20 cellular contexts compared by ENCODE assay signal in the genomic region with DNA sequence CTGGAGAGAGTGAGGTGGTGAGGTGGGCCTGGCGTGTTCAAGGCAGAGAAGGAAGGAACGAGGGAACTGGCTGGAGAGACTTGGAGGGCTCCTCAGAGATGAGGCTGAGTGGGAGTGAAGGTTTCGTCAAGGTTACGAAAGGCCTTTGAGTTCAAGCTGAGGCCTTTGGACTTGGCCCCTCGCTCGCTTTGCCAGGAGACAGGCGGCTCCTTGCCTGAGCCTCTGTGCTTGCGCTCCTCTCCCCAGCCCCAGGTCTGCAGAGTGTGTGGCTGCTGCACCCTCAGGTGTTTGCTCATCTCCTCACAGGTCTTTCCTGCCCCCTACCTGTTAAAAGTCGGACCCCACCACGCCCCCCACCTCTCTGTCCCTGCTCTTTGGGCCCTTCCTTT.
DNase-seq lines count a peak whose midpoint lies in the region; ATAC-seq and TF ChIP-seq lines count a peak whose summit lies in the region.
"Had no signal": no experiment of that assay in that cellular context is flagged by ENCODE, and none has a peak within 500 bp of the region (broad histone marks: within the 10 kb centered on the region; RNA-seq: fewer than 3 reads in every experiment).

No MANE protein-coding gene starts in this region.

- POLR2A ChIA-PET in SK-N-SH (lab: Yijun Ruan, JAX): no interaction called here

- TF ChIP-seq CTCF in lung (IDR thresholded peaks at IDR 0.05; ENCODE audit: control extremely low read depth, extremely low read depth) (no peak), smooth muscle cell (IDR thresholded peaks at IDR 0.05; ENCODE audit: borderline replicate concordance, insufficient read depth, poor library complexity, severe bottlenecking) (no peak), SK-N-SH (IDR thresholded peaks at IDR 0.05) (no peak)

- no peaks in the 10 kb centered on the region for H3K4me1 Mint-ChIP-seq in activated T-cell treated with anti-CD3 and anti-CD28 coated beads, Interleukin-2, amount 50 U/mL, for 24 hours (ENCODE audit: low read depth)

- WGBS in lung, 2 donors: 79 to 90% methylated on average over 10 of the region's 10 CpGs
- 91% methylated on average over 10 of the region's 10 CpGs for WGBS in smooth muscle cell (ENCODE audit: low lambda C conversion rate)
- 90% methylated on average over 9 of the region's 10 CpGs for WGBS in SK-N-SH (ENCODE audit: low lambda C conversion rate)

- H3K4me3 Mint-ChIP-seq in activated T-cell treated with anti-CD3 and anti-CD28 coated beads, Interleukin-2, amount 50 U/mL, for 24 hours: no peak overlapping the region
- H3K4me3 Mint-ChIP-seq: T-cell had no signal

- ATAC-seq in lung (ENCODE audit: insufficient read depth, low FRiP score) (peak; percentile 34), GM18498 (IDR thresholded peaks at IDR 0.05; ENCODE audit: unreplicated experiment) (no peak)
- ATAC-seq: T-cell had no signal

- H3K27me3 Mint-ChIP-seq in activated T-cell treated with anti-CD3 and anti-CD28 coated beads, Interleukin-2, amount 50 U/mL, for 24 hours: no peaks in the 10 kb centered on the region
- H3K27me3 Mint-ChIP-seq: T-cell had no signal

- H3K9ac ChIP-seq in smooth muscle cell (ENCODE audit: low read depth): no peak overlapping the region
- no peak overlapping the region for H3K9ac ChIP-seq in SK-N-SH

- no peak overlapping the region for H2AFZ ChIP-seq in smooth muscle cell (ENCODE audit: low read depth)
- no peak overlapping the region for H2AFZ ChIP-seq in SK-N-SH (ENCODE audit: low read depth)

- CTCF ChIA-PET in SK-N-SH (lab: Yijun Ruan, JAX): no interaction called here

- no peaks in the 10 kb centered on the region for H3K27me3 ChIP-seq in lung (ENCODE audit: control insufficient read depth, insufficient read depth)
- no peaks in the 10 kb centered on the region for H3K27me3 ChIP-seq in smooth muscle cell (ENCODE audit: low read depth)
- H3K27me3 ChIP-seq in SK-N-SH (ENCODE audit: insufficient read depth): no peaks in the 10 kb centered on the region
- H3K27me3 ChIP-seq: heart right ventricle had no signal

- H3K4me1 ChIP-seq in lung (ENCODE audit: control insufficient read depth in 2 of 2, insufficient read depth in 2 of 2, low read length in 2 of 2) (peaks cover 0 to 3% of the 10 kb centered on the region in 2 donors), smooth muscle cell (ENCODE audit: low read depth) (peaks cover 26% of the 10 kb centered on the region), SK-N-SH (ENCODE audit: control insufficient read depth in 1 of 2, insufficient read depth in 2 of 2, low read depth in 1 of 2, low read length in 1 of 2) (peaks cover 0 to 6% of the 10 kb centered on the region in 2 experiments; a peak in 1 of 4 replicates)

- peaks cover 46% of the 10 kb centered on the region for H3K36me3 Mint-ChIP-seq in activated T-cell treated with anti-CD3 and anti-CD28 coated beads, Interleukin-2, amount 50 U/mL, for 24 hours (ENCODE audit: low read depth)

- H3F3A ChIP-seq in smooth muscle cell (ENCODE audit: low read depth) (peaks cover 13% of the 10 kb centered on the region), SK-N-SH (replicated peaks; ENCODE audit: insufficient read depth) (no peaks in the 10 kb centered on the region)

- H3K4me2 ChIP-seq in smooth muscle cell (peak overlapping the region; percentile 45), SK-N-SH (no peak overlapping the region)

- H3K27ac Mint-ChIP-seq in activated T-cell treated with anti-CD3 and anti-CD28 coated beads, Interleukin-2, amount 50 U/mL, for 24 hours: peak overlapping the region; percentile 72
- H3K27ac Mint-ChIP-seq: T-cell had no signal

- H3K9me3 ChIP-seq in lung (ENCODE audit: control insufficient read depth in 2 of 2, insufficient read depth in 1 of 2, low read length in 1 of 2) (no peaks in the 10 kb centered on the region), smooth muscle cell (replicated peaks; ENCODE audit: low read depth) (no peaks in the 10 kb centered on the region), SK-N-SH (no peaks in the 10 kb centered on the region)
- H3K9me3 ChIP-seq: heart right ventricle had no signal

- H3K4me3 ChIP-seq in lung: no peak overlapping the region
- H3K4me3 ChIP-seq in smooth muscle cell: no peak overlapping the region
- H3K4me3 ChIP-seq in SK-N-SH (ENCODE audit: low read depth in 2 of 2, low read length in 1 of 2): no peak overlapping the region
- H3K4me3 ChIP-seq: heart right ventricle had no signal

- TF ChIP-seq RAD21 in SK-N-SH (IDR thresholded peaks at IDR 0.05; ENCODE audit: low read length): no peak

- H3K9me2 ChIP-seq in SK-N-SH: no peaks in the 10 kb centered on the region

- H4K20me1 ChIP-seq in smooth muscle cell (ENCODE audit: low read depth) (peaks cover 72% of the 10 kb centered on the region), SK-N-SH (ENCODE audit: insufficient read depth) (peaks cover 15% of the 10 kb centered on the region)

- TF ChIP-seq EP300 in SK-N-SH (IDR thresholded peaks at IDR 0.05; ENCODE audit: borderline replicate concordance in 1 of 2, low read depth in 1 of 2, low read length in 1 of 2): no peak

- H3K79me2 ChIP-seq in smooth muscle cell (ENCODE audit: low read depth): peaks cover 42% of the 10 kb centered on the region
- peaks cover 46% of the 10 kb centered on the region; the same call in 1 of the 2 replicates for H3K79me2 ChIP-seq in SK-N-SH (ENCODE audit: insufficient read depth)

- H3K36me3 ChIP-seq in lung (ENCODE audit: control insufficient read depth in 2 of 2, insufficient read depth in 2 of 2, low read length in 2 of 2) (peaks cover 0 to 5% of the 10 kb centered on the region in 2 donors), smooth muscle cell (ENCODE audit: low read depth) (no peaks in the 10 kb centered on the region), SK-N-SH (replicated peaks in 1 of 2; ENCODE audit: control insufficient read depth in 1 of 2, insufficient read depth in 2 of 2, low read length in 1 of 2) (peaks cover 26 to 50% of the 10 kb centered on the region in 2 experiments)

- no peak for DNase-seq in activated T-cell treated with anti-CD3 and anti-CD28 coated beads, Interleukin-2, amount 50 U/mL, for 24 hours
- DNase-seq in activated T-cell treated with anti-CD3 and anti-CD28 coated beads, Interleukin-2, amount 50 U/mL, for 48 hours: no peak
- DNase-seq in amniotic epithelial cell (ENCODE audit: low read depth) (peak; percentile 70), lung (ENCODE audit: low spot score) (no peak), smooth muscle cell (lab: John Stamatoyannopoulos, UW; ENCODE audit: unreplicated experiment) (no peak), SK-N-SH (no peak), NOMO-1 treated with DMSO at 0.1 percent for 48 hours (lab: John Stamatoyannopoulos, UW; ENCODE audit: unreplicated experiment) (no peak)
- DNase-seq: activated CD4-positive, alpha-beta T cell treated with anti-CD3 and anti-CD28 coated beads, Interleukin-2, amount 50 U/mL, for 1 hour; activated effector memory CD4-positive, alpha-beta T cell treated with Interleukin-2 at 50 U/mL for 16 hours; COR-L47; dermis blood vessel endothelial cell; DND-41; heart right ventricle; Kasumi-1; midbrain; NCI-H510A treated with DMSO at 0.1 percent for 48 hours; stimulated activated CD8-positive, alpha-beta memory T cell treated with anti-CD3 and anti-CD28 coated beads, Interleukin-4, amount 100 ng/mL, for 48 hours; T-cell had no signal

- no peaks in the 10 kb centered on the region for H3K9me3 Mint-ChIP-seq in activated T-cell treated with anti-CD3 and anti-CD28 coated beads, Interleukin-2, amount 50 U/mL, for 24 hours
- H3K9me3 Mint-ChIP-seq: T-cell had no signal

- H3K27ac ChIP-seq in lung (ENCODE audit: low read depth in 1 of 2, low read length in 1 of 2) (no peak overlapping the region), smooth muscle cell (ENCODE audit: low read depth) (peak overlapping the region; percentile 36), SK-N-SH (ENCODE audit: low read depth in 2 of 2, low read length in 1 of 2) (no peak overlapping the region)
- H3K27ac ChIP-seq: heart right ventricle, RWPE1 had no signal

TF ChIP-seq in SK-N-SH, 30 proteins besides CTCF, POLR2A, EP300 and RAD21 (continues in another document):
- TF ChIP-seq, protein P1, sequence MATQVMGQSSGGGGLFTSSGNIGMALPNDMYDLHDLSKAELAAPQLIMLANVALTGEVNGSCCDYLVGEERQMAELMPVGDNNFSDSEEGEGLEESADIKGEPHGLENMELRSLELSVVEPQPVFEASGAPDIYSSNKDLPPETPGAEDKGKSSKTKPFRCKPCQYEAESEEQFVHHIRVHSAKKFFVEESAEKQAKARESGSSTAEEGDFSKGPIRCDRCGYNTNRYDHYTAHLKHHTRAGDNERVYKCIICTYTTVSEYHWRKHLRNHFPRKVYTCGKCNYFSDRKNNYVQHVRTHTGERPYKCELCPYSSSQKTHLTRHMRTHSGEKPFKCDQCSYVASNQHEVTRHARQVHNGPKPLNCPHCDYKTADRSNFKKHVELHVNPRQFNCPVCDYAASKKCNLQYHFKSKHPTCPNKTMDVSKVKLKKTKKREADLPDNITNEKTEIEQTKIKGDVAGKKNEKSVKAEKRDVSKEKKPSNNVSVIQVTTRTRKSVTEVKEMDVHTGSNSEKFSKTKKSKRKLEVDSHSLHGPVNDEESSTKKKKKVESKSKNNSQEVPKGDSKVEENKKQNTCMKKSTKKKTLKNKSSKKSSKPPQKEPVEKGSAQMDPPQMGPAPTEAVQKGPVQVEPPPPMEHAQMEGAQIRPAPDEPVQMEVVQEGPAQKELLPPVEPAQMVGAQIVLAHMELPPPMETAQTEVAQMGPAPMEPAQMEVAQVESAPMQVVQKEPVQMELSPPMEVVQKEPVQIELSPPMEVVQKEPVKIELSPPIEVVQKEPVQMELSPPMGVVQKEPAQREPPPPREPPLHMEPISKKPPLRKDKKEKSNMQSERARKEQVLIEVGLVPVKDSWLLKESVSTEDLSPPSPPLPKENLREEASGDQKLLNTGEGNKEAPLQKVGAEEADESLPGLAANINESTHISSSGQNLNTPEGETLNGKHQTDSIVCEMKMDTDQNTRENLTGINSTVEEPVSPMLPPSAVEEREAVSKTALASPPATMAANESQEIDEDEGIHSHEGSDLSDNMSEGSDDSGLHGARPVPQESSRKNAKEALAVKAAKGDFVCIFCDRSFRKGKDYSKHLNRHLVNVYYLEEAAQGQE (IDR thresholded peaks at IDR 0.05; ENCODE audit: low read depth, low read length): no peak
- TF ChIP-seq FOXJ3 (CRISPR knock-in tag; IDR thresholded peaks at IDR 0.05) (no peak), GABPA (IDR thresholded peaks at IDR 0.05; ENCODE audit: low read depth) (no peak), TAF1 (IDR thresholded peaks at IDR 0.05; ENCODE audit: borderline replicate concordance, low read depth, low read length) (no peak), FOXM1 (IDR thresholded peaks at IDR 0.05; ENCODE audit: low read depth) (no peak), CHD2 (IDR thresholded peaks at IDR 0.05; ENCODE audit: low read length, partially characterized antibody) (no peak), GATA2 (CRISPR knock-in tag; IDR thresholded peaks at IDR 0.05) (no peak)
